10 cellular contexts compared by ENCODE assay signal in genomic region chr15:78265137-78265460, GRCh38. TPM values are rescaled to one million over a fixed set of nuclear protein-coding genes. Genes with fewer than 3 reads are reported as not detected.
DNase-seq lines count a peak whose midpoint lies in the region; ATAC-seq, FAIRE-seq and TF ChIP-seq lines count a peak whose summit lies in the region.
"Had no signal": no experiment of that assay in that cellular context is flagged by ENCODE, and none has a peak within 500 bp of the region (broad histone marks: within the 10 kb centered on the region; RNA-seq: fewer than 3 reads in every experiment).

No MANE protein-coding gene starts in this region.

- peaks cover 27% of the 10 kb centered on the region for H3K4me1 Mint-ChIP-seq in activated naive CD8-positive, alpha-beta T cell treated with anti-CD3 and anti-CD28 coated beads, Interleukin-2, amount 50 U/mL, for 24 hours
- peaks cover 11% of the 10 kb centered on the region for H3K4me1 Mint-ChIP-seq in stimulated activated memory B cell treated with anti-CD40 and anti-IgM and Interleukin-4, amounts not matched to agents 10 μg/mL and 1 μg/mL and 100 μg/mL, for 72 hours

- H3K27me3 Mint-ChIP-seq in activated naive CD8-positive, alpha-beta T cell treated with anti-CD3 and anti-CD28 coated beads, Interleukin-2, amount 50 U/mL, for 24 hours, result no peaks in the 10 kb centered on the region
- H3K27me3 Mint-ChIP-seq in stimulated activated memory B cell treated with anti-CD40 and anti-IgM and Interleukin-4, amounts not matched to agents 10 μg/mL and 1 μg/mL and 100 μg/mL, for 72 hours, result no peaks in the 10 kb centered on the region

- H3K27ac Mint-ChIP-seq in activated naive CD8-positive, alpha-beta T cell treated with anti-CD3 and anti-CD28 coated beads, Interleukin-2, amount 50 U/mL, for 24 hours, result peak overlapping the region; percentile 91
- peak overlapping the region; percentile 71 for H3K27ac Mint-ChIP-seq in stimulated activated memory B cell treated with anti-CD40 and anti-IgM and Interleukin-4, amounts not matched to agents 10 μg/mL and 1 μg/mL and 100 μg/mL, for 72 hours

- peak overlapping the region; percentile 89 for H3K4me3 Mint-ChIP-seq in activated naive CD8-positive, alpha-beta T cell treated with anti-CD3 and anti-CD28 coated beads, Interleukin-2, amount 50 U/mL, for 24 hours
- H3K4me3 Mint-ChIP-seq in stimulated activated memory B cell treated with anti-CD40 and anti-IgM and Interleukin-4, amounts not matched to agents 10 μg/mL and 1 μg/mL and 100 μg/mL, for 72 hours, result peak overlapping the region; percentile 78

- DNase-seq in GM23248 (no peak), hepatocyte (ENCODE audit: low spot score) (no peak), HAP-1 (ENCODE audit: low spot score in 2 of 2) (no peak), HTR-8/SVneo (ENCODE audit: insufficient read length, low spot score) (no peak)
- no peak for DNase-seq in activated naive CD8-positive, alpha-beta T cell treated with anti-CD3 and anti-CD28 coated beads, Interleukin-2, amount 50 U/mL, for 24 hours
- DNase-seq in activated CD4-positive, alpha-beta T cell treated with anti-CD3 and anti-CD28 coated beads for 4 hours, result no peak
- DNase-seq: cortex of kidney had no signal

- H3F3A ChIP-seq in GM23248 (ENCODE audit: insufficient read depth), result no peaks in the 10 kb centered on the region

- peak overlapping the region; percentile 75 for H3K4me2 ChIP-seq in GM23248 (ENCODE audit: unreplicated experiment)
- peak overlapping the region; percentile 80 for H3K4me2 ChIP-seq in hepatocyte

- peaks cover 9% of the 10 kb centered on the region for H3K36me3 Mint-ChIP-seq in activated naive CD8-positive, alpha-beta T cell treated with anti-CD3 and anti-CD28 coated beads, Interleukin-2, amount 50 U/mL, for 24 hours (ENCODE audit: low read depth)
- H3K36me3 Mint-ChIP-seq in stimulated activated memory B cell treated with anti-CD40 and anti-IgM and Interleukin-4, amounts not matched to agents 10 μg/mL and 1 μg/mL and 100 μg/mL, for 72 hours, result no peaks in the 10 kb centered on the region

- H3K9me2 ChIP-seq in GM23248 (ENCODE audit: insufficient read depth) (no peaks in the 10 kb centered on the region), hepatocyte (replicated peaks; ENCODE audit: insufficient read depth) (no peaks in the 10 kb centered on the region)

- no peaks in the 10 kb centered on the region; the same call in 1 of the 2 replicates for H3K27me3 ChIP-seq in GM23248 (replicated peaks; ENCODE audit: insufficient read depth)
- H3K27me3 ChIP-seq in hepatocyte, result no peaks in the 10 kb centered on the region
- no peaks in the 10 kb centered on the region for H3K27me3 ChIP-seq in HAP-1 (ENCODE audit: low read depth)

- H3K9me3 ChIP-seq in GM23248 (ENCODE audit: low read depth) (no peaks in the 10 kb centered on the region), hepatocyte (ENCODE audit: low read depth) (no peaks in the 10 kb centered on the region), HAP-1 (no peaks in the 10 kb centered on the region)

- 27 to 34% methylated on average over 11 to 12 of the region's 12 CpGs for WGBS in GM23248 (ENCODE audit: low coverage in 1 of 2, low lambda C conversion rate in 2 of 2, missing lambda C conversion rate in 2 of 2), 2 experiments
- 83% methylated on average over 12 of the region's 12 CpGs for WGBS in hepatocyte (ENCODE audit: low lambda C conversion rate, missing lambda C conversion rate)

- in situ Hi-C loops in GM23248 (cut with MboI), result no loop called here
- in situ Hi-C loops in HAP-1 (cut with MboI; ENCODE audit: low sequenced_read_pairs), result no loop called here

- no peaks in the 10 kb centered on the region for H3K9me3 Mint-ChIP-seq in activated naive CD8-positive, alpha-beta T cell treated with anti-CD3 and anti-CD28 coated beads, Interleukin-2, amount 50 U/mL, for 24 hours
- H3K9me3 Mint-ChIP-seq in stimulated activated memory B cell treated with anti-CD40 and anti-IgM and Interleukin-4, amounts not matched to agents 10 μg/mL and 1 μg/mL and 100 μg/mL, for 72 hours, result no peaks in the 10 kb centered on the region

- H3K79me2 ChIP-seq in GM23248 (ENCODE audit: insufficient read depth), result no peaks in the 10 kb centered on the region
- H3K79me2 ChIP-seq in hepatocyte, result no peaks in the 10 kb centered on the region

- H3K9ac ChIP-seq in GM23248, result peak overlapping the region; percentile 65; the same call in 1 of the 2 replicates

- ATAC-seq in activated naive CD8-positive, alpha-beta T cell treated with anti-CD3 and anti-CD28 coated beads, Interleukin-2, amount 50 U/mL, for 24 hours, result no peak
- ATAC-seq in stimulated activated memory B cell treated with anti-CD40 and anti-IgM and Interleukin-4, amounts not matched to agents 10 μg/mL and 1 μg/mL and 100 μg/mL, for 72 hours, result no peak
- ATAC-seq in HG03097 (IDR thresholded peaks at IDR 0.05; ENCODE audit: low FRiP score, unreplicated experiment), result no peak

- TF ChIP-seq CTCF in hepatocyte (IDR thresholded peaks at IDR 0.05; ENCODE audit: poor library complexity), result no peak

- H4K20me1 ChIP-seq in GM23248 (ENCODE audit: insufficient read depth), result no peaks in the 10 kb centered on the region
- H4K20me1 ChIP-seq in hepatocyte (ENCODE audit: insufficient read depth, poor library complexity, severe bottlenecking), result no peaks in the 10 kb centered on the region

- H3K27ac ChIP-seq in GM23248 (no peak overlapping the region), hepatocyte (no peak overlapping the region)

- H3K36me3 ChIP-seq in GM23248 (ENCODE audit: low read depth) (no peaks in the 10 kb centered on the region), hepatocyte (replicated peaks; ENCODE audit: insufficient read depth, low read depth) (no peaks in the 10 kb centered on the region), HAP-1 (replicated peaks) (no peaks in the 10 kb centered on the region)

- no peaks in the 10 kb centered on the region for H3K4me1 ChIP-seq in GM23248 (ENCODE audit: insufficient read depth)
- no peaks in the 10 kb centered on the region for H3K4me1 ChIP-seq in hepatocyte (ENCODE audit: insufficient read depth)
- H3K4me1 ChIP-seq in HAP-1, result no peaks in the 10 kb centered on the region

- FAIRE-seq in HTR-8/SVneo (lab: Jason Lieb, UNC), result no peak

- peak overlapping the region; percentile 92 for H2AFZ ChIP-seq in GM23248
- H2AFZ ChIP-seq in hepatocyte, result peak overlapping the region; percentile 76

- H3K4me3 ChIP-seq in GM23248, result peak overlapping the region; percentile 69
- no peak overlapping the region for H3K4me3 ChIP-seq in hepatocyte
- no peak overlapping the region for H3K4me3 ChIP-seq in HAP-1

RNA-seq across cellular contexts. Expression of gene DNAJA4, which starts 0.7 kb away (rescaled TPM):
- total RNA-seq in GM23248 (2014; rRNA removed; shearing (Covaris generic)), result 0.43 and 2.7 TPM in 2 replicates
- polyA plus RNA-seq in GM23248 (2016; fragmentation: Nextera tagmentation; extraction: Ambion mirVana) (1.3 and 1.4 TPM in 2 replicates), hepatocyte (2.8 and 4.0 TPM in 2 replicates)
- total RNA-seq in hepatocyte, result 3.2 and 3.6 TPM in 2 replicates
- total RNA-seq: HT1080 had no signal

RNA-seq across cellular contexts. Expression of gene ACSBG1, which starts 30.7 kb away (rescaled TPM):
- total RNA-seq in GM23248 (2014; rRNA removed; shearing (Covaris generic)), result not detected in 2 replicates
- polyA plus RNA-seq in GM23248 (2016; fragmentation: Nextera tagmentation; extraction: Ambion mirVana) (0.03 and 0.04 TPM in 2 replicates), hepatocyte (0.10 and 0.47 TPM in 2 replicates)
- 0.08 and 0.93 TPM in 2 replicates for total RNA-seq in hepatocyte

RNA-seq across cellular contexts. Expression of gene SKIC8, which starts 34.3 kb away (rescaled TPM):
- 52.6 and 60.1 TPM in 2 replicates for total RNA-seq in GM23248 (2014; rRNA removed; shearing (Covaris generic))
- polyA plus RNA-seq in GM23248 (2016; fragmentation: Nextera tagmentation; extraction: Ambion mirVana), result 70.6 and 77.7 TPM in 2 replicates
- total RNA-seq in hepatocyte, result 60.6 and 69.5 TPM in 2 replicates
- 64.9 and 70.2 TPM in 2 replicates for polyA plus RNA-seq in hepatocyte
